8 cellular contexts compared by ENCODE assay signal in the genomic region with DNA sequence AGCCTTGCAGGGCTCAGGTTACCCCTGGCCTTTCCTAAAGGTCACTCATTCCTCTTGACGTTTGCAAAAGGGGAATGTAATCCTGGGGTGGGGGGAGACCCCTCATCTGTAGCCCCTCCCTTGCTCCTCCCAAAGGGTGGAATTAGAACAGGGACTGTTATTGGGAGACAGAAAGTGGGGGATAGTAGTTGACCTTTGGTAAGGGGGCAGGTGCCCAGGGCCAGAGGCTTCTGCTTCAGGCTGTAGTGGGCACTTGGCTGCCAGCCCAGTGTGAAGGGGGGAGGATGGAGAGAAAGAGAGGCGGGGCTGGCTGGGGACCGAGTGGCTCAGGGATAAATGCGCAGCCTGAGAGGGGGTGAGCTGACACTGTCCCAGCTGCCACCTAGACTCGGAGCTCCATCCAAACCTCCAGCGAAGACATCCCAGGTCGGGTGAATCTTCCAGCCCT. TPM values are rescaled to one million over a fixed set of nuclear protein-coding genes. Genes with fewer than 3 reads are reported as not detected.
DNase-seq lines count a peak whose midpoint lies in the region; ATAC-seq lines count a peak whose summit lies in the region.

Gene ENO3, plus strand, starts transcription at position 363 of the 448 bp plus-strand sequence. CDS start 711 bp downstream, outside the sequence.

- ATAC-seq in HG03280 (IDR thresholded peaks at IDR 0.05; ENCODE audit: unreplicated experiment) = no peak
- no peak for ATAC-seq in HG03025 (IDR thresholded peaks at IDR 0.05; ENCODE audit: low FRiP score, unreplicated experiment)

- peaks cover 27% of the 10 kb centered on the region for H3K36me3 ChIP-seq in mesodermal cell (ENCODE audit: control insufficient read depth, insufficient read depth, low read length)

- peaks cover 32% of the 10 kb centered on the region for H3K4me1 ChIP-seq in mesodermal cell (ENCODE audit: control insufficient read depth, insufficient read depth, low read length, poor library complexity, severe bottlenecking)

- peak within 1 kb of the TSS; percentile 97 for H3K27ac ChIP-seq in mesodermal cell (ENCODE audit: low read depth, low read length, severe bottlenecking)

- in situ Hi-C loops in G401 (cut with HindIII; ENCODE audit: low sequenced_read_pairs) = no loop called here

- peak within 1 kb of the TSS; percentile 98 for H3K4me3 ChIP-seq in mesodermal cell (ENCODE audit: extremely low read depth, insufficient read depth, low read length, poor library complexity, severe bottlenecking)

- H3K9me3 ChIP-seq in mesodermal cell (ENCODE audit: control insufficient read depth, low read length) = no peaks in the 10 kb centered on the region

- DNase-seq in G401 (ENCODE audit: low spot score) = peak; percentile 27
- DNase-seq in NCI-H1694 treated with DMSO at 0.1 percent for 48 hours (lab: John Stamatoyannopoulos, UW) = peak; percentile 33
- peak; percentile 35 for DNase-seq in cerebellar cortex (ENCODE audit: low spot score)
- no peak for DNase-seq in SW 1271 (lab: John Stamatoyannopoulos, UW)
- no peak for DNase-seq in CD1c-positive myeloid dendritic cell (ENCODE audit: extremely low spot score)

- 23% methylated on average over 5 of the region's 7 CpGs; no CpG with 5 or more reads in 1 of the 2 experiments for WGBS in mesodermal cell (ENCODE audit: insufficient coverage in 2 of 2), 2 experiments

RNA-seq across cellular contexts. Expression of gene ENO3, which starts in this region (rescaled TPM):
- 52.8 and 75.4 TPM in 2 replicates for total RNA-seq in G401 (2014; rRNA removed; shearing (Covaris generic))
- 28.8 TPM for polyA plus RNA-seq in mesodermal cell (2013, experiment 1 of 2)
- 26.2 TPM for polyA plus RNA-seq in mesodermal cell (2013, experiment 2 of 2)

Comparison
In these comparisons a context has a peak if more than half of its experiments do, and no peak if none do; other contexts are left out.
1. DNase-seq: peak in G401 (single experiment), NCI-H1694 treated with DMSO at 0.1 percent for 48 hours (single experiment) and cerebellar cortex (single experiment); none in SW 1271 (0 of 2) and CD1c-positive myeloid dendritic cell (single experiment).